In genomic region chr10:104333037-104333727, GRCh38 we compare ENCODE assay signal across 8 cellular contexts. TPM values are rescaled to one million over a fixed set of nuclear protein-coding genes. Genes with fewer than 3 reads are reported as not detected.
DNase-seq lines count a peak whose midpoint lies in the region; ATAC-seq and TF ChIP-seq lines count a peak whose summit lies in the region.

No MANE protein-coding gene starts in this region.

- H3K27me3 Mint-ChIP-seq in HFFc6 (ENCODE audit: insufficient read depth) (peaks cover 11% of the 10 kb centered on the region), glutamatergic neuron (ENCODE audit: unreplicated experiment) (peaks cover 10% of the 10 kb centered on the region)
- H3K27me3 Mint-ChIP-seq in activated T-cell treated with anti-CD3 and anti-CD28 coated beads, Interleukin-2, amount 50 U/mL, for 4 hours (ENCODE audit: low read depth), result no peaks in the 10 kb centered on the region

- no peak for ATAC-seq in activated T-cell treated with anti-CD3 and anti-CD28 coated beads, Interleukin-2, amount 50 U/mL, for 4 hours
- no peak for ATAC-seq in GM19035 (IDR thresholded peaks at IDR 0.05; ENCODE audit: unreplicated experiment)

- H3K4me3 Mint-ChIP-seq in HFFc6 (peak overlapping the region; percentile 86), glutamatergic neuron (ENCODE audit: unreplicated experiment) (peak overlapping the region; percentile 61)
- H3K4me3 Mint-ChIP-seq in activated T-cell treated with anti-CD3 and anti-CD28 coated beads, Interleukin-2, amount 50 U/mL, for 4 hours, result peak overlapping the region; percentile 51

- H3K27ac Mint-ChIP-seq in HFFc6, result peak overlapping the region; percentile 98
- H3K27ac Mint-ChIP-seq in glutamatergic neuron (ENCODE audit: unreplicated experiment), result peak overlapping the region; percentile 85

- DNase-seq in HFFc6 (no peak), glutamatergic neuron (no peak), hypothalamus (lab: John Stamatoyannopoulos, UW) (no peak), NCI-H1092 (lab: John Stamatoyannopoulos, UW) (no peak), HuH-7 (ENCODE audit: low spot score) (no peak)
- peak; percentile 72 for DNase-seq in activated T-cell treated with anti-CD3 and anti-CD28 coated beads, Interleukin-2, amount 50 U/mL, for 4 hours
- DNase-seq in stimulated activated CD4-positive, alpha-beta T cell treated with anti-CD3 and anti-CD28 coated beads, Interleukin-4, amount 100 ng/mL, for 24 hours, result peak; percentile 51

- H3K36me3 Mint-ChIP-seq in HFFc6 (ENCODE audit: low read depth), result peaks cover 34% of the 10 kb centered on the region
- peaks cover 13% of the 10 kb centered on the region for H3K36me3 Mint-ChIP-seq in activated T-cell treated with anti-CD3 and anti-CD28 coated beads, Interleukin-2, amount 50 U/mL, for 4 hours (ENCODE audit: insufficient read depth)
- H3K36me3 Mint-ChIP-seq in glutamatergic neuron (ENCODE audit: unreplicated experiment), result no peaks in the 10 kb centered on the region

- H3K9me3 Mint-ChIP-seq in HFFc6 (no peaks in the 10 kb centered on the region), glutamatergic neuron (ENCODE audit: unreplicated experiment) (peaks cover 18% of the 10 kb centered on the region)
- H3K9me3 Mint-ChIP-seq in activated T-cell treated with anti-CD3 and anti-CD28 coated beads, Interleukin-2, amount 50 U/mL, for 4 hours, result no peaks in the 10 kb centered on the region

- no peak for TF ChIP-seq CTCF in HFFc6 (IDR thresholded peaks at IDR 0.05)
- no peak for TF ChIP-seq CTCF in glutamatergic neuron (IDR thresholded peaks at IDR 0.05; ENCODE audit: partially characterized antibody, unreplicated experiment)

- H3K4me1 Mint-ChIP-seq in HFFc6 (ENCODE audit: low read depth) (peaks cover 81% of the 10 kb centered on the region), glutamatergic neuron (ENCODE audit: low read depth, unreplicated experiment) (peaks cover 65% of the 10 kb centered on the region)
- peaks cover 85% of the 10 kb centered on the region for H3K4me1 Mint-ChIP-seq in activated T-cell treated with anti-CD3 and anti-CD28 coated beads, Interleukin-2, amount 50 U/mL, for 4 hours (ENCODE audit: low read depth)

RNA-seq across cellular contexts. Expression of gene ITPRIP, which starts 5.1 kb away (rescaled TPM):
- total RNA-seq in HFFc6 (2021; fragmentation: NEBNext Ultra II Directional; extraction: Animal tissue kit (Norgen Biotek cat#: 25700)), result 10 to 100 TPM; 23.9 to 34.7 (median 29.7) TPM
- total RNA-seq in activated T-cell treated with anti-CD3 and anti-CD28 coated beads, Interleukin-2, amount 50 U/mL, for 4 hours, result 10 to 100 TPM; 18.1 to 21.9 (median 19.5) TPM
- total RNA-seq in glutamatergic neuron (ENCODE audit: unreplicated experiment), result 19.8 TPM

RNA-seq across cellular contexts. Expression of gene CFAP58, which starts 20.5 kb away (rescaled TPM):
- 1 to 10 TPM in 1 of 6 experiments, under 1 TPM in 5; 0.35 to 1.1 (median 0.41) TPM for total RNA-seq in HFFc6 (2021; fragmentation: NEBNext Ultra II Directional; extraction: Animal tissue kit (Norgen Biotek cat#: 25700))
- not detected for total RNA-seq in activated T-cell treated with anti-CD3 and anti-CD28 coated beads, Interleukin-2, amount 50 U/mL, for 4 hours
- 2.2 TPM for total RNA-seq in glutamatergic neuron (ENCODE audit: unreplicated experiment)

Comparison
In these comparisons a context has a peak if more than half of its experiments do, and no peak if none do; other contexts are left out.
1. DNase-seq: peak in activated T-cell treated with anti-CD3 and anti-CD28 coated beads, Interleukin-2, amount 50 U/mL, for 4 hours (single experiment) and stimulated activated CD4-positive, alpha-beta T cell treated with anti-CD3 and anti-CD28 coated beads, Interleukin-4, amount 100 ng/mL, for 24 hours (single experiment); none in HFFc6 (single experiment), glutamatergic neuron (single experiment), hypothalamus (0 of 51), NCI-H1092 (single experiment) and HuH-7 (single experiment).
2. Peak in every context shown above with its lines, with median percentiles within 50 percentile points of each other: H3K4me3 Mint-ChIP-seq.